25 cellular contexts compared by ENCODE assay signal in genomic region chr12:114784526-114784925, GRCh38.
DNase-seq lines count a peak whose midpoint lies in the region; ATAC-seq, FAIRE-seq and TF ChIP-seq lines count a peak whose summit lies in the region.
"Had no signal": no experiment of that assay in that cellular context is flagged by ENCODE, and none has a peak within 500 bp of the region (broad histone marks: within the 10 kb centered on the region; RNA-seq: fewer than 3 reads in every experiment).

No MANE protein-coding gene starts in this region.

- no peaks in the 10 kb centered on the region for H3K27me3 ChIP-seq in HepG2 (ENCODE audit: control insufficient read depth in 1 of 2, insufficient read depth in 2 of 2, low read length in 2 of 2)
- H3K27me3 ChIP-seq in right lobe of liver, result no peaks in the 10 kb centered on the region
- H3K27me3 ChIP-seq in IMR-90 (ENCODE audit: control insufficient read depth, insufficient read depth, low read length), result no peaks in the 10 kb centered on the region
- H3K27me3 ChIP-seq in trophoblast cell (ENCODE audit: insufficient read depth, low read length), result no peaks in the 10 kb centered on the region
- H3K27me3 ChIP-seq: BE2C; BLaER1 treated with 17β-estradiol and CSF1 and Interleukin-3, amounts not matched to agents 10 nM and 100 nM had no signal

- no peak for FAIRE-seq in HepG2 (lab: Jason Lieb, UNC)
- FAIRE-seq: A204.1, D721Med, G401.6, GM12892 had no signal

- H3K4me3 Mint-ChIP-seq in T-cell, result no peak overlapping the region
- H3K4me3 Mint-ChIP-seq: CD14-positive monocyte; CD4-positive, alpha-beta T cell; CD8-positive, alpha-beta memory T cell; H9 had no signal

- H2AFZ ChIP-seq in HepG2 (ENCODE audit: low read length) (no peak overlapping the region), IMR-90 (replicated peaks; ENCODE audit: low read length, poor library complexity) (no peak overlapping the region), trophoblast cell (ENCODE audit: insufficient read depth, low read length, poor library complexity) (no peak overlapping the region)
- H2AFZ ChIP-seq: GM23248 had no signal

- H3K18ac ChIP-seq in IMR-90 (ENCODE audit: low read depth, low read length), result no peak overlapping the region
- no peak overlapping the region for H3K18ac ChIP-seq in trophoblast cell (ENCODE audit: low read length)

- TF ChIP-seq EP300 in HepG2 (IDR thresholded peaks at IDR 0.05; ENCODE audit: low read depth in 2 of 2, low read length in 2 of 2) (no peak), HepG2 (CRISPR knock-in tag; IDR thresholded peaks at IDR 0.05; ENCODE audit: borderline replicate concordance) (no peak)

- H2BK120ac ChIP-seq in IMR-90 (ENCODE audit: low read depth, low read length), result peak overlapping the region; percentile 17; the same call in 1 of the 2 replicates
- no peak overlapping the region for H2BK120ac ChIP-seq in trophoblast cell (ENCODE audit: insufficient read depth, low read length, poor library complexity)

- no peaks in the 10 kb centered on the region for H3K36me3 Mint-ChIP-seq in T-cell
- H3K36me3 Mint-ChIP-seq: CD14-positive monocyte; CD8-positive, alpha-beta memory T cell had no signal

- CTCF ChIA-PET in HepG2 (lab: Yijun Ruan, JAX; ENCODE audit: low intra/inter-chr PET ratio, low total read pairs) (no interaction called here), IMR-90 (lab: Yijun Ruan, JAX) (no interaction called here), T-cell (lab: Charles Lee) (no interaction called here)

- no peak overlapping the region for H4K5ac ChIP-seq in IMR-90 (ENCODE audit: low read depth, low read length)

- H3K9ac ChIP-seq in HepG2 (ENCODE audit: insufficient read depth, low read depth, low read length), result no peak overlapping the region
- no peak overlapping the region for H3K9ac ChIP-seq in IMR-90 (ENCODE audit: low read depth, low read length)
- no peak overlapping the region for H3K9ac ChIP-seq in trophoblast cell (ENCODE audit: low read length)
- H3K9ac ChIP-seq: BLaER1 treated with 17β-estradiol and CSF1 and Interleukin-3, amounts not matched to agents 10 nM and 100 nM; GM23248 had no signal

- no peaks in the 10 kb centered on the region for H3K79me2 ChIP-seq in HepG2 (ENCODE audit: insufficient read depth, low read length)
- H3K79me2 ChIP-seq in trophoblast cell (ENCODE audit: control insufficient read depth, insufficient read depth, low read length, poor library complexity), result no peaks in the 10 kb centered on the region

- H2BK20ac ChIP-seq in IMR-90 (ENCODE audit: low read depth, low read length), result no peak overlapping the region

- no peak overlapping the region for H2BK15ac ChIP-seq in IMR-90 (ENCODE audit: low read depth, low read length)

- peaks cover 8% of the 10 kb centered on the region; the same call in 1 of the 2 replicates for H3K9me1 ChIP-seq in IMR-90 (ENCODE audit: insufficient read depth, low read length)

- no peaks in the 10 kb centered on the region for H3K27me3 Mint-ChIP-seq in T-cell
- H3K27me3 Mint-ChIP-seq: CD4-positive, alpha-beta T cell; CD8-positive, alpha-beta memory T cell had no signal

- peak overlapping the region in 1 of 2 experiments; percentile 24; a peak in 1 of 4 replicates for H4K8ac ChIP-seq in IMR-90 (ENCODE audit: low read depth in 2 of 2, low read length in 2 of 2)
- no peak overlapping the region for H4K8ac ChIP-seq in trophoblast cell (ENCODE audit: low read depth, low read length)

- H3K27ac ChIP-seq in HepG2 (ENCODE audit: extremely low read length, insufficient read depth, low read length) (no peak overlapping the region), right lobe of liver (no peak overlapping the region), IMR-90 (ENCODE audit: insufficient read depth, low read length) (no peak overlapping the region), trophoblast cell (ENCODE audit: low read depth, low read length) (no peak overlapping the region)
- H3K27ac ChIP-seq: 22Rv1; BLaER1 treated with 17β-estradiol and CSF1 and Interleukin-3, amounts not matched to agents 10 nM and 100 nM; GM23248 had no signal

- in situ Hi-C loops in HepG2 (cut with HindIII; ENCODE audit: extremely low pct_ligation_motif_present, low pct_unique_long_range_greater_than_20kb) (no loop called here), IMR-90 (cut with MboI; ENCODE audit: low sequenced_read_pairs) (no loop called here)

- dilution Hi-C loops in IMR-90 (cut with HindIII; ENCODE audit: low sequenced_read_pairs, unreplicated experiment), result no loop called here

- no peak overlapping the region for H4K12ac ChIP-seq in trophoblast cell (ENCODE audit: low read depth, low read length)

- H3K9me3 ChIP-seq in HepG2 (ENCODE audit: low read length) (no peaks in the 10 kb centered on the region), right lobe of liver (no peaks in the 10 kb centered on the region), IMR-90 (ENCODE audit: control insufficient read depth, insufficient read depth, low read length) (no peaks in the 10 kb centered on the region), trophoblast cell (ENCODE audit: insufficient read depth, low read depth, low read length) (no peaks in the 10 kb centered on the region)
- H3K9me3 ChIP-seq: BE2C; BLaER1 treated with 17β-estradiol and CSF1 and Interleukin-3, amounts not matched to agents 10 nM and 100 nM had no signal

- H3K79me1 ChIP-seq in IMR-90 (ENCODE audit: low read depth in 1 of 2, low read length in 2 of 2) (no peaks in the 10 kb centered on the region), trophoblast cell (ENCODE audit: low read length) (peaks cover 23% of the 10 kb centered on the region)

- POLR2A ChIA-PET in HepG2 (lab: Yijun Ruan, JAX) (no interaction called here), IMR-90 (lab: Charles Lee; ENCODE audit: unreplicated experiment) (no interaction called here), T-cell (lab: Charles Lee) (no interaction called here)

- intact Hi-C loops in HepG2 (cut with micrococcal nuclease; ENCODE audit: unreplicated experiment) (no loop called here), right lobe of liver (cut with DNase I) (no loop called here), IMR-90 (cut with micrococcal nuclease) (no loop called here)

- TF ChIP-seq POLR2A in HepG2 (IDR thresholded peaks at IDR 0.05; ENCODE audit: insufficient read depth in 1 of 2, low read depth in 2 of 2, low read length in 2 of 2), result no peak
- TF ChIP-seq POLR2A in right lobe of liver (IDR thresholded peaks at IDR 0.05), result no peak
- TF ChIP-seq POLR2A in IMR-90 (IDR thresholded peaks at IDR 0.05; ENCODE audit: low read depth, low read length), result no peak

- TF ChIP-seq RAD21 in HepG2 (CRISPR knock-in tag; IDR thresholded peaks at IDR 0.05) (no peak), IMR-90 (IDR thresholded peaks at IDR 0.05; ENCODE audit: low read length) (no peak)

- no peak overlapping the region for H2AK9ac ChIP-seq in IMR-90 (replicated peaks; ENCODE audit: low read depth, low read length, poor library complexity)

- H4K91ac ChIP-seq in IMR-90 (ENCODE audit: insufficient read depth, low read depth, low read length) (no peak overlapping the region), trophoblast cell (ENCODE audit: low read depth, low read length) (no peak overlapping the region)

- H3K36me3 ChIP-seq in HepG2 (replicated peaks in 1 of 2; ENCODE audit: control insufficient read depth in 1 of 2, insufficient read depth in 2 of 2, low read length in 2 of 2) (no peaks in the 10 kb centered on the region), right lobe of liver (no peaks in the 10 kb centered on the region), IMR-90 (ENCODE audit: control insufficient read depth, insufficient read depth, low read length) (no peaks in the 10 kb centered on the region), trophoblast cell (ENCODE audit: control insufficient read depth in 1 of 2, insufficient read depth in 2 of 2, low read length in 2 of 2) (no peaks in the 10 kb centered on the region)
- H3K36me3 ChIP-seq: BE2C; BLaER1 treated with 17β-estradiol and CSF1 and Interleukin-3, amounts not matched to agents 10 nM and 100 nM had no signal

- 0 out of 3 replicates have a peak, but pooled peaks have one; percentile 24 for ATAC-seq in HepG2
- ATAC-seq in right lobe of liver, result no peak
- ATAC-seq in IMR-90 (ENCODE audit: low read depth), result peak; percentile 27; the same call in 1 of the 2 replicates
- ATAC-seq in T-cell (replicated peaks in 1 of 4), result no peak
- no peak for ATAC-seq in GM19467 (IDR thresholded peaks at IDR 0.05; ENCODE audit: unreplicated experiment)
- no peak for ATAC-seq in HG02798 (IDR thresholded peaks at IDR 0.05; ENCODE audit: poor library complexity, unreplicated experiment)
- ATAC-seq: HCT116 had no signal

- no peaks in the 10 kb centered on the region for H3K4me1 Mint-ChIP-seq in T-cell
- H3K4me1 Mint-ChIP-seq: CD14-positive monocyte; CD8-positive, alpha-beta memory T cell had no signal

- BruUV-seq in HepG2 (replicated peaks; lab: Mats Ljungman, UMichigan), result no TSS peak
- BruUV-seq in IMR-90 (replicated peaks; lab: Mats Ljungman, UMichigan), result no TSS peak

- H4K20me1 ChIP-seq in HepG2 (ENCODE audit: insufficient read depth, low read length) (no peaks in the 10 kb centered on the region), IMR-90 (ENCODE audit: insufficient read depth, low read length) (no peaks in the 10 kb centered on the region)
- H4K20me1 ChIP-seq: BLaER1 treated with 17β-estradiol and CSF1 and Interleukin-3, amounts not matched to agents 10 nM and 100 nM had no signal

- no peak overlapping the region for H3K27ac Mint-ChIP-seq in T-cell
- H3K27ac Mint-ChIP-seq: CD4-positive, alpha-beta T cell; CD8-positive, alpha-beta memory T cell; H9 had no signal

- DNase-seq in HepG2 (ENCODE audit: low spot score) (no peak), right lobe of liver (no peak), IMR-90 (peak; percentile 31), hepatic stellate cell (ENCODE audit: low spot score) (peak; percentile 24), trophoblast cell (peak in 1 of 2 donors; percentile 57), T-cell (no peak)
- DNase-seq: ACHN; AML-193; BE2C; CD4-positive, alpha-beta T cell; CD8-positive, alpha-beta memory T cell; DMS 273 treated with DMSO at 0.1 percent for 48 hours; DMS79 treated with DMSO at 0.1 percent for 48 hours; GM23248; H9 had no signal

- no peaks in the 10 kb centered on the region for H3K9me3 Mint-ChIP-seq in T-cell
- H3K9me3 Mint-ChIP-seq: CD4-positive, alpha-beta T cell; H9 had no signal

- H3K23ac ChIP-seq in IMR-90 (ENCODE audit: low read depth, low read length) (no peak overlapping the region), trophoblast cell (ENCODE audit: low read length) (no peak overlapping the region)

- peaks cover 13% of the 10 kb centered on the region for H3K4me1 ChIP-seq in HepG2 (ENCODE audit: insufficient read depth, low read length)
- no peaks in the 10 kb centered on the region for H3K4me1 ChIP-seq in right lobe of liver
- H3K4me1 ChIP-seq in IMR-90 (ENCODE audit: control insufficient read depth, insufficient read depth, low read length), result peaks cover 3% of the 10 kb centered on the region
- H3K4me1 ChIP-seq in trophoblast cell (ENCODE audit: control insufficient read depth in 1 of 2, insufficient read depth in 2 of 2, low read length in 2 of 2), result peaks cover 7 to 8% of the 10 kb centered on the region in 2 experiments
- H3K4me1 ChIP-seq: BE2C; BLaER1 treated with 17β-estradiol and CSF1 and Interleukin-3, amounts not matched to agents 10 nM and 100 nM had no signal

- H3K4me3 ChIP-seq in HepG2 (replicated peaks in 1 of 3; ENCODE audit: insufficient read depth in 1 of 3, low read depth in 2 of 3, low read length in 3 of 3) (no peak overlapping the region), right lobe of liver (no peak overlapping the region), IMR-90 (ENCODE audit: insufficient read depth, low read depth, low read length) (no peak overlapping the region), trophoblast cell (ENCODE audit: low read depth, low read length) (no peak overlapping the region)
- H3K4me3 ChIP-seq: BLaER1 treated with 17β-estradiol and CSF1 and Interleukin-3, amounts not matched to agents 10 nM and 100 nM; GM23248 had no signal

- H3K4ac ChIP-seq in IMR-90 (ENCODE audit: low read depth, low read length) (no peak overlapping the region; the same call in 1 of the 2 replicates), trophoblast cell (ENCODE audit: low read depth, low read length) (peak overlapping the region; percentile 28)

- no peak overlapping the region for H3K14ac ChIP-seq in IMR-90 (replicated peaks; ENCODE audit: low read depth, low read length)
- no peak overlapping the region for H3K14ac ChIP-seq in trophoblast cell (ENCODE audit: low read length)

- no peak overlapping the region for H2AK5ac ChIP-seq in IMR-90 (ENCODE audit: low read depth, low read length)
- H2AK5ac ChIP-seq in trophoblast cell (ENCODE audit: low read length), result no peak overlapping the region

- WGBS in HepG2 (ENCODE audit: low lambda C conversion rate), result 8% methylated on average over 3 of the region's 3 CpGs
- 38% methylated on average over 3 of the region's 3 CpGs for whole genome bisulfite sequencing in right lobe of liver (ENCODE audit: insufficient coverage, low coverage, low lambda C conversion rate, missing lambda C conversion rate)
- 83% methylated on average over 2 of the region's 3 CpGs; no CpG with 5 or more reads in 1 of the 2 experiments for WGBS in IMR-90 (ENCODE audit: extremely low coverage in 2 of 2, insufficient read length in 1 of 2), 2 experiments
- no CpG with 5 or more reads among the region's 3 CpGs for WGBS in trophoblast cell (ENCODE audit: extremely low coverage, insufficient coverage, insufficient read length)

- H2BK5ac ChIP-seq in IMR-90 (ENCODE audit: low read depth, low read length, poor library complexity, severe bottlenecking) (no peak overlapping the region), trophoblast cell (ENCODE audit: low read depth, low read length, poor library complexity) (no peak overlapping the region)

- H3K56ac ChIP-seq in IMR-90 (ENCODE audit: extremely low read depth, insufficient read depth, low read length), result no peak overlapping the region

- H3K4me2 ChIP-seq in HepG2 (ENCODE audit: low read depth, low read length) (no peak overlapping the region), IMR-90 (ENCODE audit: low read depth, low read length) (no peak overlapping the region), trophoblast cell (ENCODE audit: low read length) (no peak overlapping the region)

- TF ChIP-seq CTCF in HepG2 (CRISPR knock-in tag; IDR thresholded peaks at IDR 0.05), result no peak
- TF ChIP-seq CTCF in right lobe of liver (IDR thresholded peaks at IDR 0.05), result no peak
- no peak for TF ChIP-seq CTCF in IMR-90 (conservative IDR thresholded peaks at IDR 0.05; ENCODE audit: low read depth, low read length)

- H2BK12ac ChIP-seq in trophoblast cell (ENCODE audit: low read length), result no peak overlapping the region

Comparison
In these comparisons a context has a peak if more than half of its experiments do, and no peak if none do; other contexts are left out.
1. ATAC-seq: peak in HepG2 (single experiment) and IMR-90 (single experiment); none in right lobe of liver (0 of 4), T-cell (0 of 4), GM19467 (single experiment) and HG02798 (single experiment).
2. DNase-seq: peak in IMR-90 (single experiment) and hepatic stellate cell (single experiment); none in HepG2 (single experiment), right lobe of liver (0 of 3) and T-cell (0 of 34).